ENCODE assay signal across 18 cellular contexts in the genomic region with DNA sequence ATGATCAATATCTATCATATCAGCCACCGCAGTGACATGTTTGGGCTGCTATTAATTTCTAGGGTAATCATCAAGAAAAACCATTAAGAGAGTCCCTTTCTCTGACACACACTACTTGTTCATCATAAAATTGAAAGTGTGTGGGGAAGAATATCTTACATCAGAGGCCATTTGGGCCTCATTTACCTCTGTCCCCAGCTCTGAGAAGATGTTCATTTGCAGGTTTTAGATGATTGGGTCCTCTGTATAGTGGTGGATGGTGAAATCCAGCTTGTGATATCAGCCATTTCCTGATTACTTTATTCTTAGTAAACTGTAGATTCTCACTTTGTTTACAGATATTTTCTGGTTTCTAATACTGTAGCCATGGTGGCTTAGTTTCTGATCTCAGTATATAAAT. TPM values are rescaled to one million over a fixed set of nuclear protein-coding genes. Genes with fewer than 3 reads are reported as not detected.
A peak's percentile ranks its signal among the peaks of the same experiment; 100 is the strongest.
DNase-seq lines count a peak whose midpoint lies in the region; ATAC-seq and TF ChIP-seq lines count a peak whose summit lies in the region.
"Had no signal": no experiment of that assay in that cellular context is flagged by ENCODE, and none has a peak within 500 bp of the region (broad histone marks: within the 10 kb centered on the region; RNA-seq: fewer than 3 reads in every experiment).

No MANE protein-coding gene starts in this region.

- POLR2A ChIA-PET in OCI-LY7 (lab: Charles Lee) = interaction anchor here (0.6 kb wide), 1 partner anchor 37 kb away, joined by 3 read pairs; no protein-coding TSS in a partner anchor

- CTCF ChIA-PET in OCI-LY7 (lab: Charles Lee; ENCODE audit: unreplicated experiment) = no interaction called here

- peak overlapping the region; percentile 24 for H3K27ac Mint-ChIP-seq in memory B cell
- no peak overlapping the region for H3K27ac Mint-ChIP-seq in natural killer cell treated with Interleukin-12 subunit alpha and Interleukin-12 subunit beta and Interleukin-15 and Interleukin-18, amount 100 ng/mL, for 72 hours
- H3K27ac Mint-ChIP-seq in progenitor cell of endocrine pancreas = no peak overlapping the region
- H3K27ac Mint-ChIP-seq: CD4-positive, alpha-beta memory T cell; IgD-negative memory B cell had no signal

- H2AFZ ChIP-seq in OCI-LY7 (ENCODE audit: low read length) (0 out of 2 replicates have a peak overlapping the region, but pooled peaks have one; percentile 34), parathyroid adenoma (peak overlapping the region; percentile 5)
- H2AFZ ChIP-seq: GM23248 had no signal

- no peak for TF ChIP-seq CTCF in OCI-LY7 (conservative IDR thresholded peaks at IDR 0.05; ENCODE audit: low read length)
- no peak for TF ChIP-seq CTCF in parathyroid adenoma (IDR thresholded peaks at IDR 0.05)
- TF ChIP-seq CTCF in progenitor cell of endocrine pancreas (IDR thresholded peaks at IDR 0.05; ENCODE audit: unreplicated experiment) = no peak

- no TSS peak for BruUV-seq in OCI-LY7 (replicated peaks; lab: Mats Ljungman, UMichigan)

- H3K79me2 ChIP-seq in OCI-LY7 (ENCODE audit: insufficient read depth, low read depth, low read length) (no peaks in the 10 kb centered on the region), parathyroid adenoma (no peaks in the 10 kb centered on the region)

- intact Hi-C loops in OCI-LY7 (cut with micrococcal nuclease; ENCODE audit: unreplicated experiment) = no loop called here

- H3K4me3 Mint-ChIP-seq in memory B cell (no peak overlapping the region), progenitor cell of endocrine pancreas (ENCODE audit: low read depth) (no peak overlapping the region)
- no peak overlapping the region for H3K4me3 Mint-ChIP-seq in natural killer cell treated with Interleukin-12 subunit alpha and Interleukin-12 subunit beta and Interleukin-15 and Interleukin-18, amount 100 ng/mL, for 72 hours
- H3K4me3 Mint-ChIP-seq: CD14-positive monocyte; CD4-positive, alpha-beta memory T cell; IgD-negative memory B cell had no signal

- no peaks in the 10 kb centered on the region for H3K27me3 Mint-ChIP-seq in memory B cell
- peaks cover 0 to 6% of the 10 kb centered on the region in 2 donors for H3K27me3 Mint-ChIP-seq in natural killer cell treated with Interleukin-12 subunit alpha and Interleukin-12 subunit beta and Interleukin-15 and Interleukin-18, amount 100 ng/mL, for 72 hours
- no peaks in the 10 kb centered on the region for H3K27me3 Mint-ChIP-seq in progenitor cell of endocrine pancreas
- H3K27me3 Mint-ChIP-seq: CD4-positive, alpha-beta memory T cell; IgD-negative memory B cell had no signal

- H3K36me3 ChIP-seq in OCI-LY7 (ENCODE audit: insufficient read depth, low read length) (no peaks in the 10 kb centered on the region), parathyroid adenoma (ENCODE audit: control insufficient read depth, insufficient read depth, low read length) (no peaks in the 10 kb centered on the region)
- H3K36me3 ChIP-seq: HAP-1 had no signal

- H3K9ac ChIP-seq in parathyroid adenoma = no peak overlapping the region
- H3K9ac ChIP-seq: GM23248 had no signal

- no peaks in the 10 kb centered on the region for H3K4me1 Mint-ChIP-seq in memory B cell
- H3K4me1 Mint-ChIP-seq in natural killer cell treated with Interleukin-12 subunit alpha and Interleukin-12 subunit beta and Interleukin-15 and Interleukin-18, amount 100 ng/mL, for 72 hours (ENCODE audit: low read depth in 2 of 2) = no peaks in the 10 kb centered on the region
- H3K4me1 Mint-ChIP-seq in progenitor cell of endocrine pancreas (ENCODE audit: low read depth) = no peaks in the 10 kb centered on the region
- H3K4me1 Mint-ChIP-seq: CD14-positive monocyte; CD4-positive, alpha-beta memory T cell; IgD-negative memory B cell had no signal

- H4K20me1 ChIP-seq in OCI-LY7 (ENCODE audit: insufficient read depth, low read length) = no peaks in the 10 kb centered on the region

- ATAC-seq in HG03354 (IDR thresholded peaks at IDR 0.05; ENCODE audit: poor library complexity, severe bottlenecking, unreplicated experiment) (peak; percentile 30), memory B cell (ENCODE audit: low read depth) (no peak), HG03520 (IDR thresholded peaks at IDR 0.05; ENCODE audit: unreplicated experiment) (no peak)
- ATAC-seq in natural killer cell treated with Interleukin-12 subunit alpha and Interleukin-12 subunit beta and Interleukin-15 and Interleukin-18, amount 100 ng/mL, for 72 hours = no peak

- H3K36me3 Mint-ChIP-seq in memory B cell (no peaks in the 10 kb centered on the region), progenitor cell of endocrine pancreas (ENCODE audit: insufficient read depth) (no peaks in the 10 kb centered on the region)
- no peaks in the 10 kb centered on the region for H3K36me3 Mint-ChIP-seq in natural killer cell treated with Interleukin-12 subunit alpha and Interleukin-12 subunit beta and Interleukin-15 and Interleukin-18, amount 100 ng/mL, for 72 hours
- H3K36me3 Mint-ChIP-seq: CD14-positive monocyte; CD4-positive, alpha-beta memory T cell; IgD-negative memory B cell had no signal

- H3K27ac ChIP-seq in OCI-LY7 (ENCODE audit: low read depth, low read length, poor library complexity, severe bottlenecking) (no peak overlapping the region), parathyroid adenoma (no peak overlapping the region)
- H3K27ac ChIP-seq: 22Rv1, A549, GM23248 had no signal

- no peaks in the 10 kb centered on the region for H3K9me2 ChIP-seq in OCI-LY7 (ENCODE audit: insufficient read depth, low read length)

- no peak overlapping the region for H3K4me2 ChIP-seq in OCI-LY7 (ENCODE audit: low read length)
- no peak overlapping the region for H3K4me2 ChIP-seq in parathyroid adenoma (ENCODE audit: low read length)
- H3K4me2 ChIP-seq: A549 had no signal

- no peaks in the 10 kb centered on the region for H3K9me3 Mint-ChIP-seq in memory B cell
- H3K9me3 Mint-ChIP-seq in natural killer cell treated with Interleukin-12 subunit alpha and Interleukin-12 subunit beta and Interleukin-15 and Interleukin-18, amount 100 ng/mL, for 72 hours = no peaks in the 10 kb centered on the region
- peaks cover 3% of the 10 kb centered on the region for H3K9me3 Mint-ChIP-seq in progenitor cell of endocrine pancreas (ENCODE audit: low read depth)
- H3K9me3 Mint-ChIP-seq: IgD-negative memory B cell had no signal

- H3K9me3 ChIP-seq in OCI-LY7 (ENCODE audit: low read length) (no peaks in the 10 kb centered on the region), parathyroid adenoma (ENCODE audit: control insufficient read depth, low read length) (no peaks in the 10 kb centered on the region)
- H3K9me3 ChIP-seq: A549, HAP-1 had no signal

- no peaks in the 10 kb centered on the region for H3K4me1 ChIP-seq in OCI-LY7 (ENCODE audit: insufficient read depth, low read length, poor library complexity, severe bottlenecking)
- no peaks in the 10 kb centered on the region for H3K4me1 ChIP-seq in parathyroid adenoma
- H3K4me1 ChIP-seq: A549, HAP-1 had no signal

- no peak for DNase-seq in OCI-LY7 (ENCODE audit: low spot score)
- DNase-seq in memory B cell (ENCODE audit: low spot score in 2 of 2) = no peak
- DNase-seq in natural killer cell treated with Interleukin-12 subunit alpha and Interleukin-12 subunit beta and Interleukin-15 and Interleukin-18, amount 100 ng/mL, for 72 hours (ENCODE audit: low spot score) = no peak
- no peak for DNase-seq in progenitor cell of endocrine pancreas (ENCODE audit: low spot score, unreplicated experiment)
- no peak for DNase-seq in SIG-M5 (lab: John Stamatoyannopoulos, UW)
- DNase-seq: CD4-positive, alpha-beta memory T cell; DMS153; DMS79; GDM1; GM23248 had no signal

- H3K4me3 ChIP-seq in OCI-LY7 (ENCODE audit: low read depth, low read length, poor library complexity, severe bottlenecking) (no peak overlapping the region), parathyroid adenoma (ENCODE audit: low read depth, low read length) (no peak overlapping the region)
- H3K4me3 ChIP-seq: A549, GM23248, HAP-1 had no signal

- no peaks in the 10 kb centered on the region for H3K27me3 ChIP-seq in parathyroid adenoma (ENCODE audit: control insufficient read depth, insufficient read depth, low read length)

RNA-seq across cellular contexts. Expression of a gene that starts 29.8 kb away (rescaled TPM):
- 41.3 and 47.9 TPM in 2 replicates for total RNA-seq in OCI-LY7 (2014; rRNA removed; shearing (Covaris generic))
- 69.7 and 79.8 TPM in 2 replicates for total RNA-seq in OCI-LY7 (2022)
- 10 to 100 TPM; 45.4 to 71.8 TPM for total RNA-seq in natural killer cell treated with Interleukin-12 subunit alpha and Interleukin-12 subunit beta and Interleukin-15 and Interleukin-18, amount 100 ng/mL, for 72 hours
- total RNA-seq in progenitor cell of endocrine pancreas = 62.0 and 63.4 TPM in 2 replicates
